Comparison of ENCODE assay signal across 1 cellular context in genomic region chr7:123624527-123625183, GRCh38.
TF ChIP-seq lines count a peak whose summit lies in the region.

No MANE protein-coding gene starts in this region.

TF ChIP-seq in HepG2, 621 proteins besides CTCF, POLR2A, EP300 and RAD21 (continued from another document and continues in another):
- TF ChIP-seq, protein P1, sequence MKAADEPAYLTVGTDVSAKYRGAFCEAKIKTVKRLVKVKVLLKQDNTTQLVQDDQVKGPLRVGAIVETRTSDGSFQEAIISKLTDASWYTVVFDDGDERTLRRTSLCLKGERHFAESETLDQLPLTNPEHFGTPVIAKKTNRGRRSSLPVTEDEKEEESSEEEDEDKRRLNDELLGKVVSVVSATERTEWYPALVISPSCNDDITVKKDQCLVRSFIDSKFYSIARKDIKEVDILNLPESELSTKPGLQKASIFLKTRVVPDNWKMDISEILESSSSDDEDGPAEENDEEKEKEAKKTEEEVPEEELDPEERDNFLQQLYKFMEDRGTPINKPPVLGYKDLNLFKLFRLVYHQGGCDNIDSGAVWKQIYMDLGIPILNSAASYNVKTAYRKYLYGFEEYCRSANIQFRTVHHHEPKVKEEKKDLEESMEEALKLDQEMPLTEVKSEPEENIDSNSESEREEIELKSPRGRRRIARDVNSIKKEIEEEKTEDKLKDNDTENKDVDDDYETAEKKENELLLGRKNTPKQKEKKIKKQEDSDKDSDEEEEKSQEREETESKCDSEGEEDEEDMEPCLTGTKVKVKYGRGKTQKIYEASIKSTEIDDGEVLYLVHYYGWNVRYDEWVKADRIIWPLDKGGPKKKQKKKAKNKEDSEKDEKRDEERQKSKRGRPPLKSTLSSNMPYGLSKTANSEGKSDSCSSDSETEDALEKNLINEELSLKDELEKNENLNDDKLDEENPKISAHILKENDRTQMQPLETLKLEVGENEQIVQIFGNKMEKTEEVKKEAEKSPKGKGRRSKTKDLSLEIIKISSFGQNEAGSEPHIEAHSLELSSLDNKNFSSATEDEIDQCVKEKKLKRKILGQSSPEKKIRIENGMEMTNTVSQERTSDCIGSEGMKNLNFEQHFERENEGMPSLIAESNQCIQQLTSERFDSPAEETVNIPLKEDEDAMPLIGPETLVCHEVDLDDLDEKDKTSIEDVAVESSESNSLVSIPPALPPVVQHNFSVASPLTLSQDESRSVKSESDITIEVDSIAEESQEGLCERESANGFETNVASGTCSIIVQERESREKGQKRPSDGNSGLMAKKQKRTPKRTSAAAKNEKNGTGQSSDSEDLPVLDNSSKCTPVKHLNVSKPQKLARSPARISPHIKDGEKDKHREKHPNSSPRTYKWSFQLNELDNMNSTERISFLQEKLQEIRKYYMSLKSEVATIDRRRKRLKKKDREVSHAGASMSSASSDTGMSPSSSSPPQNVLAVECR (CRISPR knock-in tag; IDR thresholded peaks at IDR 0.05; ENCODE audit: borderline replicate concordance), result no peak
- no peak for TF ChIP-seq ZNF414 (CRISPR knock-in tag; IDR thresholded peaks at IDR 0.05)
- TF ChIP-seq TMF1 (CRISPR knock-in tag; IDR thresholded peaks at IDR 0.05; ENCODE audit: low read depth), result no peak
- TF ChIP-seq, protein P2, sequence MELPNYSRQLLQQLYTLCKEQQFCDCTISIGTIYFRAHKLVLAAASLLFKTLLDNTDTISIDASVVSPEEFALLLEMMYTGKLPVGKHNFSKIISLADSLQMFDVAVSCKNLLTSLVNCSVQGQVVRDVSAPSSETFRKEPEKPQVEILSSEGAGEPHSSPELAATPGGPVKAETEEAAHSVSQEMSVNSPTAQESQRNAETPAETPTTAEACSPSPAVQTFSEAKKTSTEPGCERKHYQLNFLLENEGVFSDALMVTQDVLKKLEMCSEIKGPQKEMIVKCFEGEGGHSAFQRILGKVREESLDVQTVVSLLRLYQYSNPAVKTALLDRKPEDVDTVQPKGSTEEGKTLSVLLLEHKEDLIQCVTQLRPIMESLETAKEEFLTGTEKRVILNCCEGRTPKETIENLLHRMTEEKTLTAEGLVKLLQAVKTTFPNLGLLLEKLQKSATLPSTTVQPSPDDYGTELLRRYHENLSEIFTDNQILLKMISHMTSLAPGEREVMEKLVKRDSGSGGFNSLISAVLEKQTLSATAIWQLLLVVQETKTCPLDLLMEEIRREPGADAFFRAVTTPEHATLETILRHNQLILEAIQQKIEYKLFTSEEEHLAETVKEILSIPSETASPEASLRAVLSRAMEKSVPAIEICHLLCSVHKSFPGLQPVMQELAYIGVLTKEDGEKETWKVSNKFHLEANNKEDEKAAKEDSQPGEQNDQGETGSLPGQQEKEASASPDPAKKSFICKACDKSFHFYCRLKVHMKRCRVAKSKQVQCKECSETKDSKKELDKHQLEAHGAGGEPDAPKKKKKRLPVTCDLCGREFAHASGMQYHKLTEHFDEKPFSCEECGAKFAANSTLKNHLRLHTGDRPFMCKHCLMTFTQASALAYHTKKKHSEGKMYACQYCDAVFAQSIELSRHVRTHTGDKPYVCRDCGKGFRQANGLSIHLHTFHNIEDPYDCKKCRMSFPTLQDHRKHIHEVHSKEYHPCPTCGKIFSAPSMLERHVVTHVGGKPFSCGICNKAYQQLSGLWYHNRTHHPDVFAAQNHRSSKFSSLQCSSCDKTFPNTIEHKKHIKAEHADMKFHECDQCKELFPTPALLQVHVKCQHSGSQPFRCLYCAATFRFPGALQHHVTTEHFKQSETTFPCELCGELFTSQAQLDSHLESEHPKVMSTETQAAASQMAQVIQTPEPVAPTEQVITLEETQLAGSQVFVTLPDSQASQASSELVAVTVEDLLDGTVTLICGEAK (IDR thresholded peaks at IDR 0.05), result no peak
- TF ChIP-seq, protein P2 (CRISPR knock-in tag; IDR thresholded peaks at IDR 0.05), result no peak
- TF ChIP-seq MED8 (CRISPR knock-in tag; IDR thresholded peaks at IDR 0.05; ENCODE audit: insufficient replicate concordance), result no peak
- no peak for TF ChIP-seq SP5 (CRISPR knock-in tag; IDR thresholded peaks at IDR 0.05; ENCODE audit: borderline replicate concordance, low read depth)
- TF ChIP-seq DNMT3B (CRISPR knock-in tag; conservative IDR thresholded peaks at IDR 0.05), result no peak
- peak; percentile 36; the same call in 1 of the 2 replicates for TF ChIP-seq CREM (IDR thresholded peaks at IDR 0.05)
- TF ChIP-seq CREM (CRISPR knock-in tag; IDR thresholded peaks at IDR 0.05), result no peak
- TF ChIP-seq, protein P3, sequence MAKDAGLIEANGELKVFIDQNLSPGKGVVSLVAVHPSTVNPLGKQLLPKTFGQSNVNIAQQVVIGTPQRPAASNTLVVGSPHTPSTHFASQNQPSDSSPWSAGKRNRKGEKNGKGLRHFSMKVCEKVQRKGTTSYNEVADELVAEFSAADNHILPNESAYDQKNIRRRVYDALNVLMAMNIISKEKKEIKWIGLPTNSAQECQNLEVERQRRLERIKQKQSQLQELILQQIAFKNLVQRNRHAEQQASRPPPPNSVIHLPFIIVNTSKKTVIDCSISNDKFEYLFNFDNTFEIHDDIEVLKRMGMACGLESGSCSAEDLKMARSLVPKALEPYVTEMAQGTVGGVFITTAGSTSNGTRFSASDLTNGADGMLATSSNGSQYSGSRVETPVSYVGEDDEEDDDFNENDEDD (CRISPR knock-in tag; IDR thresholded peaks at IDR 0.05; ENCODE audit: borderline replicate concordance), result no peak
- TF ChIP-seq, protein P4, sequence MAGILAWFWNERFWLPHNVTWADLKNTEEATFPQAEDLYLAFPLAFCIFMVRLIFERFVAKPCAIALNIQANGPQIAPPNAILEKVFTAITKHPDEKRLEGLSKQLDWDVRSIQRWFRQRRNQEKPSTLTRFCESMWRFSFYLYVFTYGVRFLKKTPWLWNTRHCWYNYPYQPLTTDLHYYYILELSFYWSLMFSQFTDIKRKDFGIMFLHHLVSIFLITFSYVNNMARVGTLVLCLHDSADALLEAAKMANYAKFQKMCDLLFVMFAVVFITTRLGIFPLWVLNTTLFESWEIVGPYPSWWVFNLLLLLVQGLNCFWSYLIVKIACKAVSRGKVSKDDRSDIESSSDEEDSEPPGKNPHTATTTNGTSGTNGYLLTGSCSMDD (CRISPR knock-in tag; IDR thresholded peaks at IDR 0.05), result no peak
- no peak for TF ChIP-seq ZNF121 (CRISPR knock-in tag; IDR thresholded peaks at IDR 0.05)
- TF ChIP-seq, protein P5, sequence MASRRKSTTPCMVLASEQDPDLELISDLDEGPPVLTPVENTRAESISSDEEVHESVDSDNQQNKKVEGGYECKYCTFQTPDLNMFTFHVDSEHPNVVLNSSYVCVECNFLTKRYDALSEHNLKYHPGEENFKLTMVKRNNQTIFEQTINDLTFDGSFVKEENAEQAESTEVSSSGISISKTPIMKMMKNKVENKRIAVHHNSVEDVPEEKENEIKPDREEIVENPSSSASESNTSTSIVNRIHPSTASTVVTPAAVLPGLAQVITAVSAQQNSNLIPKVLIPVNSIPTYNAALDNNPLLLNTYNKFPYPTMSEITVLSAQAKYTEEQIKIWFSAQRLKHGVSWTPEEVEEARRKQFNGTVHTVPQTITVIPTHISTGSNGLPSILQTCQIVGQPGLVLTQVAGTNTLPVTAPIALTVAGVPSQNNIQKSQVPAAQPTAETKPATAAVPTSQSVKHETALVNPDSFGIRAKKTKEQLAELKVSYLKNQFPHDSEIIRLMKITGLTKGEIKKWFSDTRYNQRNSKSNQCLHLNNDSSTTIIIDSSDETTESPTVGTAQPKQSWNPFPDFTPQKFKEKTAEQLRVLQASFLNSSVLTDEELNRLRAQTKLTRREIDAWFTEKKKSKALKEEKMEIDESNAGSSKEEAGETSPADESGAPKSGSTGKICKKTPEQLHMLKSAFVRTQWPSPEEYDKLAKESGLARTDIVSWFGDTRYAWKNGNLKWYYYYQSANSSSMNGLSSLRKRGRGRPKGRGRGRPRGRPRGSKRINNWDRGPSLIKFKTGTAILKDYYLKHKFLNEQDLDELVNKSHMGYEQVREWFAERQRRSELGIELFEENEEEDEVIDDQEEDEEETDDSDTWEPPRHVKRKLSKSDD (CRISPR knock-in tag; IDR thresholded peaks at IDR 0.05; ENCODE audit: low read depth), result no peak
- no peak for TF ChIP-seq ZNF746 (CRISPR knock-in tag; IDR thresholded peaks at IDR 0.05)
- TF ChIP-seq ETV5 (CRISPR knock-in tag; IDR thresholded peaks at IDR 0.05; ENCODE audit: borderline replicate concordance), result no peak
- TF ChIP-seq LCORL (IDR thresholded peaks at IDR 0.05), result no peak
- no peak for TF ChIP-seq LCORL (CRISPR knock-in tag; IDR thresholded peaks at IDR 0.05)
- TF ChIP-seq ZBTB37 (CRISPR knock-in tag; IDR thresholded peaks at IDR 0.05), result no peak
- no peak for TF ChIP-seq ZNF33B (CRISPR knock-in tag; IDR thresholded peaks at IDR 0.05)
- no peak for TF ChIP-seq SSRP1 (CRISPR knock-in tag; IDR thresholded peaks at IDR 0.05)
- TF ChIP-seq ZSCAN21 (CRISPR knock-in tag; IDR thresholded peaks at IDR 0.05; ENCODE audit: borderline replicate concordance), result no peak
- no peak; the same call in 1 of the 2 replicates for TF ChIP-seq ATF1 (CRISPR knock-in tag; IDR thresholded peaks at IDR 0.05)
- no peak for TF ChIP-seq ZNF75D (CRISPR knock-in tag; IDR thresholded peaks at IDR 0.05; ENCODE audit: borderline replicate concordance)
- TF ChIP-seq ZNF282 (IDR thresholded peaks at IDR 0.05; ENCODE audit: partially characterized antibody), result no peak
- TF ChIP-seq ZMYM4 (CRISPR knock-in tag; IDR thresholded peaks at IDR 0.05), result peak; percentile 76
- TF ChIP-seq, protein P6, sequence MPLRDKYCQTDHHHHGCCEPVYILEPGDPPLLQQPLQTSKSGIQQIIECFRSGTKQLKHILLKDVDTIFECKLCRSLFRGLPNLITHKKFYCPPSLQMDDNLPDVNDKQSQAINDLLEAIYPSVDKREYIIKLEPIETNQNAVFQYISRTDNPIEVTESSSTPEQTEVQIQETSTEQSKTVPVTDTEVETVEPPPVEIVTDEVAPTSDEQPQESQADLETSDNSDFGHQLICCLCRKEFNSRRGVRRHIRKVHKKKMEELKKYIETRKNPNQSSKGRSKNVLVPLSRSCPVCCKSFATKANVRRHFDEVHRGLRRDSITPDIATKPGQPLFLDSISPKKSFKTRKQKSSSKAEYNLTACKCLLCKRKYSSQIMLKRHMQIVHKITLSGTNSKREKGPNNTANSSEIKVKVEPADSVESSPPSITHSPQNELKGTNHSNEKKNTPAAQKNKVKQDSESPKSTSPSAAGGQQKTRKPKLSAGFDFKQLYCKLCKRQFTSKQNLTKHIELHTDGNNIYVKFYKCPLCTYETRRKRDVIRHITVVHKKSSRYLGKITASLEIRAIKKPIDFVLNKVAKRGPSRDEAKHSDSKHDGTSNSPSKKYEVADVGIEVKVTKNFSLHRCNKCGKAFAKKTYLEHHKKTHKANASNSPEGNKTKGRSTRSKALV (CRISPR knock-in tag; IDR thresholded peaks at IDR 0.05), result no peak
- TF ChIP-seq NRL (CRISPR knock-in tag; IDR thresholded peaks at IDR 0.05; ENCODE audit: borderline replicate concordance), result no peak
